ENCODE assay signal across 25 cellular contexts in genomic region chr11:36609383-36609782, GRCh38. TPM values are rescaled to one million over a fixed set of nuclear protein-coding genes. Genes with fewer than 3 reads are reported as not detected.
DNase-seq lines count a peak whose midpoint lies in the region; ATAC-seq and TF ChIP-seq lines count a peak whose summit lies in the region.
"Had no signal": no experiment of that assay in that cellular context is flagged by ENCODE, and none has a peak within 500 bp of the region (broad histone marks: within the 10 kb centered on the region; RNA-seq: fewer than 3 reads in every experiment).

No MANE protein-coding gene starts in this region.

- ATAC-seq in DND-41 (ENCODE audit: insufficient read depth, low read depth) (peak; percentile 44), foreskin keratinocyte (no peak), mucosa of descending colon (no peak), HG03175 (IDR thresholded peaks at IDR 0.05; ENCODE audit: unreplicated experiment) (no peak)
- ATAC-seq: CD8-positive, alpha-beta T cell; GM12878 had no signal

- peaks cover 68% of the 10 kb centered on the region for H3K4me1 ChIP-seq in BLaER1
- peaks cover 77% of the 10 kb centered on the region for H3K4me1 ChIP-seq in DND-41 (ENCODE audit: insufficient read depth, low read length)
- H3K4me1 ChIP-seq in foreskin keratinocyte, result no peaks in the 10 kb centered on the region
- H3K4me1 ChIP-seq in mucosa of descending colon (ENCODE audit: low read depth), result no peaks in the 10 kb centered on the region
- H3K4me1 ChIP-seq: BE2C, Caco-2 had no signal

- no peaks in the 10 kb centered on the region for H3K4me1 Mint-ChIP-seq in type B pancreatic cell (ENCODE audit: unreplicated experiment)

- no peak overlapping the region for H3K4me3 ChIP-seq in BLaER1
- no peak overlapping the region for H3K4me3 ChIP-seq in DND-41 (ENCODE audit: low read depth in 1 of 2, low read length in 2 of 2)
- no peak overlapping the region for H3K4me3 ChIP-seq in mucosa of descending colon
- H3K4me3 ChIP-seq: BLaER1 treated with 17β-estradiol and CSF1 and Interleukin-3, amounts not matched to agents 10 nM and 100 nM; GM12878 had no signal

- H3K27ac Mint-ChIP-seq in type B pancreatic cell, result no peak overlapping the region
- H3K27ac Mint-ChIP-seq: CD4-positive, alpha-beta T cell; CD8-positive, alpha-beta T cell had no signal

- intact Hi-C loops in mucosa of descending colon (cut with DNase I, micrococcal nuclease), result no loop called here

- no peak overlapping the region for H3K4me3 Mint-ChIP-seq in type B pancreatic cell
- H3K4me3 Mint-ChIP-seq: CD4-positive, alpha-beta T cell; CD8-positive, alpha-beta T cell had no signal

- peak overlapping the region; percentile 17; the same call in 1 of the 2 replicates for H2AFZ ChIP-seq in DND-41 (ENCODE audit: low read depth, low read length)

- H3K36me3 Mint-ChIP-seq in type B pancreatic cell, result peaks cover 5% of the 10 kb centered on the region
- H3K36me3 Mint-ChIP-seq: CD8-positive, alpha-beta T cell had no signal

- no peaks in the 10 kb centered on the region for H3K36me3 ChIP-seq in BLaER1
- no peaks in the 10 kb centered on the region for H3K36me3 ChIP-seq in DND-41 (ENCODE audit: insufficient read depth, low read length)
- H3K36me3 ChIP-seq in mucosa of descending colon (ENCODE audit: low read depth), result no peaks in the 10 kb centered on the region
- H3K36me3 ChIP-seq: BE2C; BLaER1 treated with 17β-estradiol and CSF1 and Interleukin-3, amounts not matched to agents 10 nM and 100 nM had no signal

- no peaks in the 10 kb centered on the region for H3K27me3 Mint-ChIP-seq in type B pancreatic cell

- TF ChIP-seq CTCF in DND-41 (IDR thresholded peaks at IDR 0.05; ENCODE audit: borderline replicate concordance, extremely low read depth, low read length, poor library complexity, severe bottlenecking) (no peak), foreskin keratinocyte (conservative IDR thresholded peaks at IDR 0.05) (no peak), mucosa of descending colon (IDR thresholded peaks at IDR 0.05) (no peak), type B pancreatic cell (conservative IDR thresholded peaks at IDR 0.05) (no peak)

- peaks cover 14% of the 10 kb centered on the region for H3K79me2 ChIP-seq in DND-41 (ENCODE audit: insufficient read depth, low read length)

- H3K9me3 ChIP-seq in BLaER1, result peaks cover 10% of the 10 kb centered on the region; the same call in 1 of the 2 replicates
- H3K9me3 ChIP-seq in DND-41 (ENCODE audit: insufficient read depth, low read length, severe bottlenecking), result no peaks in the 10 kb centered on the region
- H3K9me3 ChIP-seq in mucosa of descending colon, result no peaks in the 10 kb centered on the region
- H3K9me3 ChIP-seq: BE2C, Caco-2 had no signal

- H3K4me2 ChIP-seq in BLaER1 (peak overlapping the region; percentile 89), DND-41 (ENCODE audit: insufficient read depth, low read length) (peak overlapping the region; percentile 14; the same call in 1 of the 2 replicates)

- no peaks in the 10 kb centered on the region for H3K9me3 Mint-ChIP-seq in type B pancreatic cell
- H3K9me3 Mint-ChIP-seq: CD4-positive, alpha-beta T cell; CD8-positive, alpha-beta T cell had no signal

- DNase-seq in DND-41 (no peak), OCI-M1 (lab: John Stamatoyannopoulos, UW) (peak; percentile 6), erythroblast (lab: John Stamatoyannopoulos, UW) (peak; percentile 55 to 68), foreskin keratinocyte (no peak), mucosa of descending colon (no peak), type B pancreatic cell (ENCODE audit: extremely low spot score, unreplicated experiment) (no peak)
- DNase-seq: 8988T; ACHN; BE2C; Caco-2; Calu3; CD4-positive, alpha-beta T cell; CD8-positive, alpha-beta T cell; DMS79 treated with DMSO at 0.1 percent for 48 hours; EL; GDM1 had no signal

- no peak overlapping the region; the same call in 1 of the 2 replicates for H3K27ac ChIP-seq in BLaER1
- H3K27ac ChIP-seq in DND-41 (ENCODE audit: low read length), result peak overlapping the region; percentile 71
- no peak overlapping the region for H3K27ac ChIP-seq in foreskin keratinocyte
- H3K27ac ChIP-seq: BLaER1 treated with 17β-estradiol and CSF1 and Interleukin-3, amounts not matched to agents 10 nM and 100 nM; C4-2B had no signal

- no peak for TF ChIP-seq POLR2A in erythroblast (IDR thresholded peaks at IDR 0.05; ENCODE audit: low read length)

- H3K9ac ChIP-seq in BLaER1 (no peak overlapping the region), DND-41 (ENCODE audit: low read depth, low read length) (peak overlapping the region; percentile 30)
- H3K9ac ChIP-seq: BLaER1 treated with 17β-estradiol and CSF1 and Interleukin-3, amounts not matched to agents 10 nM and 100 nM had no signal

- H4K20me1 ChIP-seq in BLaER1 (no peaks in the 10 kb centered on the region), DND-41 (ENCODE audit: insufficient read depth, low read length) (no peaks in the 10 kb centered on the region)
- H4K20me1 ChIP-seq: BLaER1 treated with 17β-estradiol and CSF1 and Interleukin-3, amounts not matched to agents 10 nM and 100 nM had no signal

- H3K27me3 ChIP-seq in BLaER1, result no peaks in the 10 kb centered on the region
- H3K27me3 ChIP-seq in DND-41 (ENCODE audit: insufficient read depth, low read length, poor library complexity), result no peaks in the 10 kb centered on the region
- H3K27me3 ChIP-seq in foreskin keratinocyte, result no peaks in the 10 kb centered on the region
- H3K27me3 ChIP-seq: BE2C had no signal

RNA-seq across cellular contexts. Expression of gene RAG2, which starts 11.3 kb away (rescaled TPM):
- total RNA-seq in foreskin keratinocyte, result not detected in 2 replicates
- not detected in 2 replicates for polyA plus RNA-seq in foreskin keratinocyte
- total RNA-seq in mucosa of descending colon, result not detected
- 0.14 TPM in 1 of 2 replicates, not detected in the other for total RNA-seq in type B pancreatic cell (ENCODE audit: low replicate concordance)
- total RNA-seq: A673; Caco-2; Calu3; CD4-positive, alpha-beta T cell; CD8-positive, alpha-beta T cell; Daoy; G401; GM12878 had no signal
- polyA plus RNA-seq: AG04450, GM12878 had no signal

RNA-seq across cellular contexts. Expression of gene IFTAP, which starts 15.1 kb away (rescaled TPM):
- 17.5 and 19.2 TPM in 2 replicates for total RNA-seq in foreskin keratinocyte
- 22.5 and 22.7 TPM in 2 replicates for polyA plus RNA-seq in foreskin keratinocyte
- 10 to 100 TPM in 1 of 3 donors, 1 to 10 TPM in 2; 4.5 to 23.0 (median 9.3) TPM for total RNA-seq in mucosa of descending colon
- 12.2 and 33.1 TPM in 2 replicates for total RNA-seq in type B pancreatic cell (ENCODE audit: low replicate concordance)

RNA-seq across cellular contexts. Expression of gene RAG1, which starts 41.6 kb away (rescaled TPM):
- total RNA-seq in foreskin keratinocyte (1.5 and 1.7 TPM in 2 replicates), mucosa of descending colon (1 to 10 TPM; 1.5 to 1.9 (median 1.9) TPM), type B pancreatic cell (ENCODE audit: low replicate concordance) (0.99 and 1.4 TPM in 2 replicates)
- 0.37 and 0.46 TPM in 2 replicates for polyA plus RNA-seq in foreskin keratinocyte
- total RNA-seq: G401 had no signal

Comparison
In these comparisons a context has a peak if more than half of its experiments do, and no peak if none do; other contexts are left out.
1. DNase-seq: peak in OCI-M1 (single experiment) and erythroblast (2 of 2); none in DND-41 (single experiment), foreskin keratinocyte (0 of 2), mucosa of descending colon (0 of 3) and type B pancreatic cell (single experiment).